9 cellular contexts compared by ENCODE assay signal in the genomic region with DNA sequence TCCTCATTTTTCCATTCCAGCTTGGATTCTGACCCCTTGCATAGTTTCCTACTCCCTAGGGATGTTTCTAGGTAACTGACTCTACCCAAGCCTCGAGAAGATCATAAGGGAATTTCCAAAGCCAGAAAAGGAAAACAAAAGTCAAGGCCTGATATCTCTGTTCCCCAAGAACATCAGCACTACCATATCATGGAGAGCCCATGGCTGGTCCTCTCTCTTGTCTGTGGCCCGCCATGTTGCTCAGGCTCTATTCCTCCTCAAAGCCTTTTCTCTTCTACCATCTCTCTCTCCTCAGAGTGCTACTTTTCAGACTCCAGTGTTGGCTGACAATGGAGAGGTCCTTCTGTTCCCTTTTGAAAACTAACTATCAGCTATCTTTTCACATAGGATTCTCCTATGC.
"Had no signal": no experiment of that assay in that cellular context is flagged by ENCODE, and none has a peak within 500 bp of the region (broad histone marks: within the 10 kb centered on the region; RNA-seq: fewer than 3 reads in every experiment).

No MANE protein-coding gene starts in this region.

- DNase-seq: H9, HCEC 1CT had no signal

- FAIRE-seq: H1, H54, HepG2 had no signal

- H3K4me3 Mint-ChIP-seq: GM23338, H9 had no signal

- H3K4me3 ChIP-seq: GM23338 had no signal

- H3K9me3 Mint-ChIP-seq: GM23338, H9, IgD-negative memory B cell had no signal

- H3K9ac ChIP-seq: KMS-11 had no signal

- ATAC-seq: GM23338, HepG2 had no signal

- H3K4me2 ChIP-seq: GM23338, KMS-11 had no signal

- H3K27ac ChIP-seq: HL-60, KMS-11 had no signal

- H3K27ac Mint-ChIP-seq: GM23338, H9, IgD-negative memory B cell had no signal
